In genomic region chr22:49793296-49793695, GRCh38 we compare ENCODE assay signal across 24 cellular contexts. TPM values are rescaled to one million over a fixed set of nuclear protein-coding genes. Genes with fewer than 3 reads are reported as not detected.
DNase-seq lines count a peak whose midpoint lies in the region; ATAC-seq and TF ChIP-seq lines count a peak whose summit lies in the region.
"Had no signal": no experiment of that assay in that cellular context is flagged by ENCODE, and none has a peak within 500 bp of the region (broad histone marks: within the 10 kb centered on the region; RNA-seq: fewer than 3 reads in every experiment).

No MANE protein-coding gene starts in this region.

- peaks cover 38% of the 10 kb centered on the region for H3K4me1 ChIP-seq in CD4-positive, alpha-beta memory T cell (ENCODE audit: insufficient read depth, low read length)

- CTCF ChIA-PET in CD4-positive, alpha-beta memory T cell (lab: Charles Lee; ENCODE audit: partially characterized antibody), result no interaction called here

- H3K36me3 ChIP-seq in CD4-positive, alpha-beta memory T cell (ENCODE audit: insufficient read depth, low read length), result peaks cover 61% of the 10 kb centered on the region

- H3K4me3 Mint-ChIP-seq in CD4-positive, alpha-beta memory T cell, result peak overlapping the region in 1 of 8 donors; percentile 41
- no peak overlapping the region for H3K4me3 Mint-ChIP-seq in neural crest cell
- H3K4me3 Mint-ChIP-seq: stimulated activated naive CD8-positive, alpha-beta T cell treated with anti-CD3 and anti-CD28 coated beads, Interleukin-15, amount 100 ng/mL, for 72 hours; T-cell had no signal

- H3K4me3 ChIP-seq in CD4-positive, alpha-beta memory T cell (ENCODE audit: low read length in 2 of 2), result no peak overlapping the region
- H3K4me3 ChIP-seq: ascending aorta, lower lobe of right lung had no signal

- H3K27me3 Mint-ChIP-seq in CD4-positive, alpha-beta memory T cell, result no peaks in the 10 kb centered on the region
- no peaks in the 10 kb centered on the region for H3K27me3 Mint-ChIP-seq in neural crest cell (ENCODE audit: low read depth)
- H3K27me3 Mint-ChIP-seq: stimulated activated naive CD8-positive, alpha-beta T cell treated with anti-CD3 and anti-CD28 coated beads, Interleukin-15, amount 100 ng/mL, for 72 hours; T-cell had no signal

- no peak for TF ChIP-seq CTCF in neural crest cell (conservative IDR thresholded peaks at IDR 0.05)

- no peaks in the 10 kb centered on the region for H3K9me3 ChIP-seq in CD4-positive, alpha-beta memory T cell (ENCODE audit: control insufficient read depth in 1 of 2, low read length in 2 of 2)
- H3K9me3 ChIP-seq: ascending aorta, lower lobe of right lung had no signal

- intact Hi-C loops in CD4-positive, alpha-beta memory T cell (cut with micrococcal nuclease), result no loop called here

- no peaks in the 10 kb centered on the region for H3K9me3 Mint-ChIP-seq in CD4-positive, alpha-beta memory T cell
- no peaks in the 10 kb centered on the region for H3K9me3 Mint-ChIP-seq in neural crest cell
- H3K9me3 Mint-ChIP-seq: stimulated activated naive CD8-positive, alpha-beta T cell treated with anti-CD3 and anti-CD28 coated beads, Interleukin-15, amount 100 ng/mL, for 72 hours; T-cell had no signal

- peaks cover 47 to 79% of the 10 kb centered on the region in 2 donors for H3K36me3 Mint-ChIP-seq in CD4-positive, alpha-beta memory T cell
- H3K36me3 Mint-ChIP-seq in neural crest cell (ENCODE audit: low read depth), result peaks cover 14% of the 10 kb centered on the region

- peak overlapping the region in 4 of 7 donors; percentile 4 to 89 (median 46) for H3K27ac Mint-ChIP-seq in CD4-positive, alpha-beta memory T cell
- peak overlapping the region; percentile 65 for H3K27ac Mint-ChIP-seq in neural crest cell (ENCODE audit: unreplicated experiment)
- H3K27ac Mint-ChIP-seq: stimulated activated naive CD8-positive, alpha-beta T cell treated with anti-CD3 and anti-CD28 coated beads, Interleukin-15, amount 100 ng/mL, for 72 hours had no signal

- no peaks in the 10 kb centered on the region for H3K27me3 ChIP-seq in CD4-positive, alpha-beta memory T cell (ENCODE audit: insufficient read depth, low read length)
- H3K27me3 ChIP-seq: ascending aorta had no signal

- POLR2A ChIA-PET in CD4-positive, alpha-beta memory T cell (lab: Charles Lee; ENCODE audit: partially characterized antibody), result no interaction called here

- ATAC-seq in GM21390 (IDR thresholded peaks at IDR 0.05; ENCODE audit: unreplicated experiment) (no peak), HG03280 (IDR thresholded peaks at IDR 0.05; ENCODE audit: unreplicated experiment) (no peak)
- ATAC-seq: lower lobe of right lung; PC-3; stimulated activated naive CD8-positive, alpha-beta T cell treated with anti-CD3 and anti-CD28 coated beads, Interleukin-15, amount 100 ng/mL, for 72 hours; T-cell had no signal

- H3K4me1 Mint-ChIP-seq in CD4-positive, alpha-beta memory T cell, result peaks cover 23 to 62% (median 44%) of the 10 kb centered on the region in 4 donors
- H3K4me1 Mint-ChIP-seq in neural crest cell, result peaks cover 17% of the 10 kb centered on the region

- DNase-seq in CD4-positive, alpha-beta memory T cell, result peak in 1 of 5 donors; percentile 16
- DNase-seq in DMS79 treated with DMSO at 0.1 percent for 48 hours (lab: John Stamatoyannopoulos, UW) (peak; percentile 33), astrocyte of the hippocampus (ENCODE audit: low read depth, low spot score) (peak; percentile 53), neural crest cell (ENCODE audit: low read depth, low spot score) (no peak), NCI-H1694 (lab: John Stamatoyannopoulos, UW) (no peak), NCI-H1092 (lab: John Stamatoyannopoulos, UW) (no peak)
- DNase-seq: activated CD4-positive, alpha-beta T cell treated with anti-CD3 and anti-CD28 coated beads, Interleukin-2, amount 50 U/mL, for 1 hour; effector CD4-positive, alpha-beta T cell; islet precursor cell; Karpas-422; lower lobe of right lung; NCI-H1930; NCI-H82; nucleus accumbens; PC-3; SHP77 treated with DMSO at 0.1 percent for 48 hours; stimulated activated CD4-positive, alpha-beta T cell treated with anti-CD3 and anti-CD28 coated beads, Interleukin-12 subunit alpha, Interleukin-12 subunit beta, amount 100 ng/mL, for 4 hours; stimulated activated CD4-positive, alpha-beta T cell treated with anti-CD3 and anti-CD28 coated beads, Interleukin-4, amount 100 ng/mL, for 4 hours; stimulated activated naive CD8-positive, alpha-beta T cell treated with anti-CD3 and anti-CD28 coated beads, Interleukin-15, amount 100 ng/mL, for 72 hours; T-cell; trophoblast cell had no signal

- no peak overlapping the region for H3K27ac ChIP-seq in CD4-positive, alpha-beta memory T cell (ENCODE audit: low read depth, low read length)
- H3K27ac ChIP-seq: lower lobe of right lung had no signal

RNA-seq across cellular contexts. Expression of gene BRD1, which starts 34.4 kb away (rescaled TPM):
- total RNA-seq in CD4-positive, alpha-beta memory T cell, result 10 to 100 TPM; 84.0 to 88.1 TPM
- polyA plus RNA-seq in CD4-positive, alpha-beta memory T cell, result 1 to 10 TPM in 1 of 2 donors, under 1 TPM in 1; 0.94 to 5.1 TPM
- total RNA-seq in neural crest cell, result 55.5 and 59.1 TPM in 2 replicates

Comparison
In these comparisons a context has a peak if more than half of its experiments do, and no peak if none do; other contexts are left out.
1. DNase-seq: peak in DMS79 treated with DMSO at 0.1 percent for 48 hours (single experiment) and astrocyte of the hippocampus (single experiment); none in neural crest cell (single experiment), NCI-H1694 (single experiment) and NCI-H1092 (single experiment).